Comparison of ENCODE assay signal across 16 cellular contexts in genomic region chr11:95091663-95092062, GRCh38. TPM values are rescaled to one million over a fixed set of nuclear protein-coding genes. Genes with fewer than 3 reads are reported as not detected.
DNase-seq lines count a peak whose midpoint lies in the region; ATAC-seq and TF ChIP-seq lines count a peak whose summit lies in the region.
"Had no signal": no experiment of that assay in that cellular context is flagged by ENCODE, and none has a peak within 500 bp of the region (broad histone marks: within the 10 kb centered on the region; RNA-seq: fewer than 3 reads in every experiment).

No MANE protein-coding gene starts in this region.

- no peak overlapping the region for H3K9ac ChIP-seq in neural progenitor cell

- peaks cover 21% of the 10 kb centered on the region for H3F3A ChIP-seq in neural progenitor cell (ENCODE audit: low read depth)

- no peak for DNase-seq in activated naive CD8-positive, alpha-beta T cell treated with anti-CD3 and anti-CD28 coated beads, Interleukin-2, amount 50 U/mL, for 24 hours
- no peak for DNase-seq in neural progenitor cell (ENCODE audit: low spot score)
- no peak for DNase-seq in lower lobe of right lung
- DNase-seq in caudate nucleus (lab: John Stamatoyannopoulos, UW), result no peak
- DNase-seq: kidney; NCI-H1092 treated with DMSO at 0.1 percent for 48 hours; PC-9; stimulated activated CD4-positive, alpha-beta T cell treated with anti-CD3 and anti-CD28 coated beads, Interleukin-4, amount 100 ng/mL, for 24 hours; stimulated activated naive CD4-positive, alpha-beta T cell treated with Interleukin-2 at 50 U/mL for 16 hours had no signal

- peaks cover 6% of the 10 kb centered on the region for H3K36me3 Mint-ChIP-seq in activated naive CD8-positive, alpha-beta T cell treated with anti-CD3 and anti-CD28 coated beads, Interleukin-2, amount 50 U/mL, for 24 hours (ENCODE audit: low read depth)
- H3K36me3 Mint-ChIP-seq in neural progenitor cell, result no peaks in the 10 kb centered on the region

- H3K27ac Mint-ChIP-seq in activated naive CD8-positive, alpha-beta T cell treated with anti-CD3 and anti-CD28 coated beads, Interleukin-2, amount 50 U/mL, for 24 hours, result peak overlapping the region; percentile 7
- H3K27ac Mint-ChIP-seq in neural progenitor cell, result no peak overlapping the region

- no peak overlapping the region for H2AFZ ChIP-seq in neural progenitor cell (replicated peaks)
- H2AFZ ChIP-seq: PC-9 had no signal

- H3K4me3 ChIP-seq in GM08714 (ENCODE audit: low read length) (peak overlapping the region; percentile 84; the same call in 1 of the 2 replicates), neural progenitor cell (no peak overlapping the region), lower lobe of right lung (no peak overlapping the region)
- H3K4me3 ChIP-seq: HAP-1, PC-9 had no signal

- H4K20me1 ChIP-seq in neural progenitor cell (ENCODE audit: low read depth), result no peaks in the 10 kb centered on the region

- peak overlapping the region; percentile 92 for H3K4me3 Mint-ChIP-seq in activated naive CD8-positive, alpha-beta T cell treated with anti-CD3 and anti-CD28 coated beads, Interleukin-2, amount 50 U/mL, for 24 hours
- H3K4me3 Mint-ChIP-seq in neural progenitor cell, result peak overlapping the region; percentile 93

- H3K9me3 Mint-ChIP-seq in activated naive CD8-positive, alpha-beta T cell treated with anti-CD3 and anti-CD28 coated beads, Interleukin-2, amount 50 U/mL, for 24 hours, result no peaks in the 10 kb centered on the region
- no peaks in the 10 kb centered on the region for H3K9me3 Mint-ChIP-seq in neural progenitor cell

- ATAC-seq in activated naive CD8-positive, alpha-beta T cell treated with anti-CD3 and anti-CD28 coated beads, Interleukin-2, amount 50 U/mL, for 24 hours, result no peak
- ATAC-seq in lower lobe of right lung (no peak), HG02642 (IDR thresholded peaks at IDR 0.05; ENCODE audit: poor library complexity, unreplicated experiment) (no peak), HG03439 (IDR thresholded peaks at IDR 0.05; ENCODE audit: unreplicated experiment) (no peak)

- no peaks in the 10 kb centered on the region for H3K79me2 ChIP-seq in neural progenitor cell (ENCODE audit: low read depth)

- H3K27ac ChIP-seq in C4-2B (peak overlapping the region; percentile 99; the same call in 1 of the 2 replicates), neural progenitor cell (no peak overlapping the region), lower lobe of right lung (no peak overlapping the region), caudate nucleus (ENCODE audit: low read depth, low read length) (no peak overlapping the region)
- H3K27ac ChIP-seq: PC-9 had no signal

- peaks cover 10% of the 10 kb centered on the region for H3K4me1 ChIP-seq in neural progenitor cell
- peaks cover 51% of the 10 kb centered on the region for H3K4me1 ChIP-seq in lower lobe of right lung

- no peaks in the 10 kb centered on the region for H3K27me3 Mint-ChIP-seq in activated naive CD8-positive, alpha-beta T cell treated with anti-CD3 and anti-CD28 coated beads, Interleukin-2, amount 50 U/mL, for 24 hours
- peaks cover 6% of the 10 kb centered on the region for H3K27me3 Mint-ChIP-seq in neural progenitor cell (ENCODE audit: insufficient read depth, low read depth)

- peaks cover 76% of the 10 kb centered on the region for H3K4me1 Mint-ChIP-seq in activated naive CD8-positive, alpha-beta T cell treated with anti-CD3 and anti-CD28 coated beads, Interleukin-2, amount 50 U/mL, for 24 hours
- peaks cover 33% of the 10 kb centered on the region for H3K4me1 Mint-ChIP-seq in neural progenitor cell

- intact Hi-C loops in lower lobe of right lung (cut with DNase I), result no loop called here

- H3K4me2 ChIP-seq in neural progenitor cell, result no peak overlapping the region

- TF ChIP-seq CTCF in C4-2B (conservative IDR thresholded peaks at IDR 0.05), result no peak
- TF ChIP-seq CTCF in neural progenitor cell (IDR thresholded peaks at IDR 0.05), result no peak
- no peak for TF ChIP-seq CTCF in lower lobe of right lung (IDR thresholded peaks at IDR 0.05)

- H3K27me3 ChIP-seq in neural progenitor cell (peaks cover 43% of the 10 kb centered on the region), lower lobe of right lung (ENCODE audit: low read depth) (no peaks in the 10 kb centered on the region)

- no peaks in the 10 kb centered on the region for H3K9me3 ChIP-seq in neural progenitor cell (ENCODE audit: low read depth)
- H3K9me3 ChIP-seq in lower lobe of right lung, result no peaks in the 10 kb centered on the region
- H3K9me3 ChIP-seq: HAP-1 had no signal

- H3K36me3 ChIP-seq in neural progenitor cell (no peaks in the 10 kb centered on the region), lower lobe of right lung (no peaks in the 10 kb centered on the region)
- H3K36me3 ChIP-seq: HAP-1 had no signal

RNA-seq across cellular contexts. Expression of gene ENDOD1, which starts 2.0 kb away (rescaled TPM):
- total RNA-seq in neural progenitor cell (ENCODE audit: low replicate concordance) (1.9 and 2.0 TPM in 2 replicates), lower lobe of right lung (30.4 TPM)

RNA-seq across cellular contexts. Expression of gene SRSF8, which starts 24.9 kb away (rescaled TPM):
- total RNA-seq in neural progenitor cell (ENCODE audit: low replicate concordance) (17.6 and 17.8 TPM in 2 replicates), lower lobe of right lung (42.9 TPM)

RNA-seq across cellular contexts. Expression of gene KDM4F, which starts 42.4 kb away (rescaled TPM):
- not detected in 2 replicates for total RNA-seq in neural progenitor cell (ENCODE audit: low replicate concordance)
- not detected for total RNA-seq in lower lobe of right lung
- total RNA-seq: glomerular endothelial cell; kidney; PC-9; T-helper 2 cell treated with Interferon-gamma antibody and Interleukin-4, amounts not matched to agents 100 ng/mL and 5 ng/mL, for 36 hours had no signal

Comparison
In these comparisons a context has a peak if more than half of its experiments do, and no peak if none do; other contexts are left out.
1. RNA of gene ENDOD1, which starts 2.0 kb away (total RNA-seq): 30.4 TPM in lower lobe of right lung (single experiment); 1.9 to 2.0 TPM in neural progenitor cell; every median in the first group is over 10 times any median in the second.